In genomic region chr11:33700425-33701271, GRCh38 we compare ENCODE assay signal across 8 cellular contexts.
A peak's percentile ranks its signal among the peaks of the same experiment; 100 is the strongest.
DNase-seq lines count a peak whose midpoint lies in the region; ATAC-seq and TF ChIP-seq lines count a peak whose summit lies in the region.

Gene C11orf91 (minus strand): TSS chr11:33700826. CDS start chr11:33700740, 86 bp downstream.

- peak within 1 kb of the TSS; percentile 74 for H3K27ac Mint-ChIP-seq in central memory CD8-positive, alpha-beta T cell (ENCODE audit: low read depth)

- no peak for TF ChIP-seq CTCF in AG09319 (IDR thresholded peaks at IDR 0.05; ENCODE audit: low read depth, low read length)

- peak; percentile 91 for DNase-seq in AG09319 (ENCODE audit: extremely low read depth, low read depth)
- peak; percentile 96 for DNase-seq in NCI-H345 (lab: John Stamatoyannopoulos, UW)
- peak; percentile 88 to 97 for DNase-seq in central memory CD8-positive, alpha-beta T cell (ENCODE audit: low spot score in 2 of 2)
- DNase-seq in islet precursor cell: peak; percentile 98
- DNase-seq in stimulated activated CD4-positive, alpha-beta T cell treated with anti-CD3 and anti-CD28 coated beads, Interleukin-12 subunit alpha, Interleukin-12 subunit beta, amount 100 ng/mL, for 24 hours (ENCODE audit: low read depth in 2 of 2): peak; percentile 89 to 92

- H3K9me3 Mint-ChIP-seq in central memory CD8-positive, alpha-beta T cell: no peaks in the 10 kb centered on the region

- peak within 1 kb of the TSS; percentile 84 for H3K4me3 Mint-ChIP-seq in central memory CD8-positive, alpha-beta T cell

- peak; percentile 96 for ATAC-seq in GM19025 (IDR thresholded peaks at IDR 0.05; ENCODE audit: low read depth, unreplicated experiment)
- ATAC-seq in HG03280 (IDR thresholded peaks at IDR 0.05; ENCODE audit: unreplicated experiment): peak; percentile 93
- ATAC-seq in activated CD4-positive, CD25-positive, alpha-beta regulatory T cell treated with anti-CD3 and anti-CD28 coated beads, Interleukin-2, amount 50 U/mL, for 24 hours: peak; percentile 89 to 93
- ATAC-seq in central memory CD8-positive, alpha-beta T cell (replicated peaks; ENCODE audit: extremely low read depth, poor library complexity, severe bottlenecking): peak; percentile 90

- H3K4me1 Mint-ChIP-seq in central memory CD8-positive, alpha-beta T cell: peaks cover 16% of the 10 kb centered on the region

- H3K36me3 Mint-ChIP-seq in central memory CD8-positive, alpha-beta T cell (ENCODE audit: insufficient read depth): peaks cover 6% of the 10 kb centered on the region

- peaks cover 25% of the 10 kb centered on the region for H3K27me3 Mint-ChIP-seq in central memory CD8-positive, alpha-beta T cell

Comparison
In these comparisons a context has a peak if more than half of its experiments do, and no peak if none do; other contexts are left out.
1. Peak in every context shown above with its lines: DNase-seq and ATAC-seq.